ENCODE assay signal across 27 cellular contexts in the genomic region with DNA sequence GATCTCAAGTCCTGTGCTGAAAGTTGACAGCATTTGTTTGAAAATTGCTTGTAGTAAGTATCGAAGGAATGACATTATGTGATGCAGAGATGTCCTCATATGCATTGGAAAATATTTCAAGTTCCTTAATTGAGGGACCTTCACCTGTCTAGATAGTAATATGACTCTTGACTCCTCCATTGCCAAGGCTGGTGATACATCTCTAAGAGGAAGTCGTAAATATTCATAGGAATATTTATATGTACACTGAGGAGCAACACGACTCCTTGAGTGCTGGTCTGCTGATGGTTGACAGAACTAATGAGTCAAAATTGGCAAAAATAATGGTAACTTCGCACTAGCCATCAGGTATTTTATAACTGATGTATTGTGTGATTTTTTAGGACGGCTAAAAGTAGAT. TPM values are rescaled to one million over a fixed set of nuclear protein-coding genes. Genes with fewer than 3 reads are reported as not detected.
DNase-seq lines count a peak whose midpoint lies in the region; ATAC-seq, FAIRE-seq and TF ChIP-seq lines count a peak whose summit lies in the region.
"Had no signal": no experiment of that assay in that cellular context is flagged by ENCODE, and none has a peak within 500 bp of the region (broad histone marks: within the 10 kb centered on the region; RNA-seq: fewer than 3 reads in every experiment).

No MANE protein-coding gene starts in this region.

- H3K27ac ChIP-seq in A549 (no peak overlapping the region), GM23248 (no peak overlapping the region)
- H3K27ac ChIP-seq: BLaER1 treated with 17β-estradiol and CSF1 and Interleukin-3, amounts not matched to agents 10 nM and 100 nM; pancreas; skin epidermis had no signal

- peaks cover 23% of the 10 kb centered on the region; the same call in 1 of the 2 replicates for H3F3A ChIP-seq in GM23248 (ENCODE audit: insufficient read depth)

- no peak overlapping the region for H3K4me3 Mint-ChIP-seq in memory B cell
- H3K4me3 Mint-ChIP-seq: central memory CD8-positive, alpha-beta T cell; nephron progenitor cell; T-cell had no signal

- TF ChIP-seq EP300 in A549 (IDR thresholded peaks at IDR 0.05): no peak

- in situ Hi-C loops in GM23248 (cut with MboI): no loop called here

- no peaks in the 10 kb centered on the region for H3K9me2 ChIP-seq in GM23248 (ENCODE audit: insufficient read depth)

- H3K9ac ChIP-seq in GM23248: no peak overlapping the region
- H3K9ac ChIP-seq: BLaER1 treated with 17β-estradiol and CSF1 and Interleukin-3, amounts not matched to agents 10 nM and 100 nM had no signal

- WGBS in A549 (ENCODE audit: missing lambda C conversion rate): 83% methylated on average over 5 of the region's 5 CpGs
- WGBS in GM23248 (ENCODE audit: low coverage in 1 of 2, low lambda C conversion rate in 2 of 2, missing lambda C conversion rate in 2 of 2), 2 experiments: 70% methylated on average over 5 of the region's 5 CpGs

- ATAC-seq in A549 (no peak), memory B cell (ENCODE audit: low read depth) (no peak), HG02938 (IDR thresholded peaks at IDR 0.05; ENCODE audit: unreplicated experiment) (no peak)
- ATAC-seq: activated CD4-positive, CD25-positive, alpha-beta regulatory T cell treated with anti-CD3 and anti-CD28 coated beads, Interleukin-2, amount 50 U/mL, for 24 hours; esophagus mucosa; T-cell had no signal

- H3K4me3 ChIP-seq in A549: no peak overlapping the region
- H3K4me3 ChIP-seq in GM23248: no peak overlapping the region
- H3K4me3 ChIP-seq: BLaER1 treated with 17β-estradiol and CSF1 and Interleukin-3, amounts not matched to agents 10 nM and 100 nM; pancreas; skin epidermis had no signal

- CTCF ChIA-PET in A549 (lab: Yijun Ruan, JAX): interaction anchor here (1.2 to 2.3 kb wide), 2 partner anchors 37 to 269 kb away, joined by 4 to 6 read pairs; partner anchors contain the start of gene SFRP4

- H3K36me3 Mint-ChIP-seq in memory B cell: peaks cover 8% of the 10 kb centered on the region

- H3K27me3 ChIP-seq in GM23248 (replicated peaks; ENCODE audit: insufficient read depth): no peaks in the 10 kb centered on the region
- H3K27me3 ChIP-seq: BLaER1 treated with 17β-estradiol and CSF1 and Interleukin-3, amounts not matched to agents 10 nM and 100 nM; pancreas had no signal

- peaks cover 2% of the 10 kb centered on the region for H3K9me3 Mint-ChIP-seq in memory B cell
- H3K9me3 Mint-ChIP-seq: central memory CD8-positive, alpha-beta T cell; T-cell had no signal

- no peaks in the 10 kb centered on the region for H3K9me3 ChIP-seq in A549
- no peaks in the 10 kb centered on the region for H3K9me3 ChIP-seq in GM23248 (ENCODE audit: low read depth)
- H3K9me3 ChIP-seq: pancreas had no signal

- no peak for TF ChIP-seq RAD21 in A549 (conservative IDR thresholded peaks at IDR 0.05 in 1 of 2, IDR thresholded peaks at IDR 0.05 in 1 of 2)

- H3K4me1 Mint-ChIP-seq in memory B cell: peaks cover 51% of the 10 kb centered on the region

- H3K27ac Mint-ChIP-seq in memory B cell: peak overlapping the region; percentile 54
- H3K27ac Mint-ChIP-seq: nephron progenitor cell, T-cell had no signal

- TF ChIP-seq CTCF in A549 (IDR thresholded peaks at IDR 0.05): no peak

- H3K79me2 ChIP-seq in GM23248 (ENCODE audit: insufficient read depth): peaks cover 98% of the 10 kb centered on the region

- H3K4me2 ChIP-seq in A549: peak overlapping the region; percentile 37; the same call in 1 of the 3 replicates
- no peak overlapping the region for H3K4me2 ChIP-seq in GM23248 (ENCODE audit: unreplicated experiment)

- POLR2A ChIA-PET in A549 (lab: Yijun Ruan, JAX): no interaction called here

- no peaks in the 10 kb centered on the region for H3K36me3 ChIP-seq in GM23248 (ENCODE audit: low read depth)
- H3K36me3 ChIP-seq: pancreas had no signal

- peaks cover 38% of the 10 kb centered on the region for H3K4me1 ChIP-seq in A549
- peaks cover 52% of the 10 kb centered on the region for H3K4me1 ChIP-seq in GM23248 (ENCODE audit: insufficient read depth)

- no peaks in the 10 kb centered on the region for H3K27me3 Mint-ChIP-seq in memory B cell
- H3K27me3 Mint-ChIP-seq: central memory CD8-positive, alpha-beta T cell; T-cell had no signal

- DNase-seq in A549 (ENCODE audit: low read depth in 1 of 2, low spot score in 1 of 2) (no peak), GM23248 (peak; percentile 7), NCI-H526 (lab: John Stamatoyannopoulos, UW) (peak; percentile 5 to 15), memory B cell (ENCODE audit: low spot score in 2 of 2) (no peak), GM12892 (ENCODE audit: insufficient read length) (no peak), kidney glomerular epithelial cell (lab: John Stamatoyannopoulos, UW) (no peak)
- DNase-seq: activated CD4-positive, alpha-beta T cell treated with anti-CD3 and anti-CD28 coated beads, Interleukin-2, amount 50 U/mL, for 4 hours; activated T-cell treated with anti-CD3 and anti-CD28 coated beads, Interleukin-2, amount 50 U/mL, for 48 hours; dermis blood vessel endothelial cell; DMS53; GDM1; glutamatergic neuron; mammary epithelial cell; NCI-H446 treated with DMSO at 0.1 percent for 48 hours; nephron progenitor cell; pancreas; retina; stimulated activated naive CD4-positive, alpha-beta T cell treated with Interleukin-2 at 50 U/mL for 16 hours; T-cell had no signal

- no peak overlapping the region for H2AFZ ChIP-seq in GM23248

- TF ChIP-seq POLR2A in A549 (IDR thresholded peaks at IDR 0.05; ENCODE audit: low read length) (no peak), GM12892 (IDR thresholded peaks at IDR 0.05; ENCODE audit: low read depth, low read length) (no peak)

- no peaks in the 10 kb centered on the region for H4K20me1 ChIP-seq in GM23248 (ENCODE audit: insufficient read depth)

- FAIRE-seq in A549 (lab: Jason Lieb, UNC) (no peak), GM12892 (lab: Jason Lieb, UNC) (no peak)
- FAIRE-seq: H1, HTR-8/SVneo, pancreas had no signal

TF ChIP-seq in A549, 52 proteins besides CTCF, POLR2A, EP300 and RAD21:
- no peak for TF ChIP-seq ZSCAN20 (CRISPR knock-in tag; IDR thresholded peaks at IDR 0.05)
- TF ChIP-seq CEBPB (IDR thresholded peaks at IDR 0.05): no peak
- no peak for TF ChIP-seq CHD2 (IDR thresholded peaks at IDR 0.05; ENCODE audit: low read length, partially characterized antibody)
- TF ChIP-seq JUN (IDR thresholded peaks at IDR 0.05): no peak
- no peak for TF ChIP-seq FOSL2 (IDR thresholded peaks at IDR 0.05)
- no peak for TF ChIP-seq FOSL2 (CRISPR knock-in tag; IDR thresholded peaks at IDR 0.05)
- no peak for TF ChIP-seq TP53 (CRISPR knock-in tag; IDR thresholded peaks at IDR 0.05)

RNA-seq across cellular contexts. Expression of gene STARD3NL, which starts 7.9 kb away (rescaled TPM):
- polyA plus RNA-seq in A549 (2011; rRNA removed) (78.1 and 104 TPM in 2 replicates), A549 (2017; fragmentation: RNase III; extraction: RNeasy Plus Mini Kit Qiagen cat#74134 plus additional on column Dnase treatment) (57.9 to 62.0 TPM (median 59.4 TPM) in 3 replicates), GM23248 (2016; fragmentation: Nextera tagmentation; extraction: Ambion mirVana) (64.0 and 66.3 TPM in 2 replicates)
- polyA plus RNA-seq in A549 (2012; cell fraction: cytosol; rRNA removed): 37.4 and 42.1 TPM in 2 replicates
- 9.1 and 13.7 TPM in 2 replicates for polyA plus RNA-seq in A549 (2012; cell fraction: nucleus; rRNA removed)
- 27.1 and 29.3 TPM in 2 replicates for polyA minus RNA-seq in A549 (2011; rRNA and poly(A)+ RNA removed)
- 44.8 and 68.1 TPM in 2 replicates for total RNA-seq in GM23248 (2014; rRNA removed; shearing (Covaris generic))
- polyA plus RNA-seq in GM12892 (2012; ENCODE audit: missing spikeins): 41.7 TPM

Comparison
In these comparisons a context has a peak if more than half of its experiments do, and no peak if none do; other contexts are left out.
1. DNase-seq: peak in GM23248 (single experiment) and NCI-H526 (2 of 2); none in A549 (0 of 2), memory B cell (0 of 2), GM12892 (single experiment) and kidney glomerular epithelial cell (single experiment).